9 cellular contexts compared by ENCODE assay signal in genomic region chr1:76294470-76295194, GRCh38.
A peak's percentile ranks its signal among the peaks of the same experiment; 100 is the strongest.
DNase-seq lines count a peak whose midpoint lies in the region; ATAC-seq and TF ChIP-seq lines count a peak whose summit lies in the region.
"Had no signal": no experiment of that assay in that cellular context is flagged by ENCODE, and none has a peak within 500 bp of the region (broad histone marks: within the 10 kb centered on the region; RNA-seq: fewer than 3 reads in every experiment).

No MANE protein-coding gene starts in this region.

- H3K36me3 ChIP-seq in gastroesophageal sphincter: no peaks in the 10 kb centered on the region
- no peaks in the 10 kb centered on the region for H3K36me3 ChIP-seq in WERI-Rb-1

- H3K4me1 Mint-ChIP-seq in CD4-positive, alpha-beta T cell (ENCODE audit: low read depth): peaks cover 81% of the 10 kb centered on the region

- H3K4me3 ChIP-seq in gastroesophageal sphincter (no peak overlapping the region), WERI-Rb-1 (ENCODE audit: low read depth, low read length) (no peak overlapping the region)

- DNase-seq in CD4-positive, alpha-beta T cell: no peak
- DNase-seq in GM19238 (ENCODE audit: insufficient read length, low spot score): peak; percentile 4
- peak; percentile 60 for DNase-seq in SK-MEL-5 (ENCODE audit: low read depth, low spot score)
- no peak for DNase-seq in left ventricle myocardium superior
- no peak for DNase-seq in WERI-Rb-1
- no peak for DNase-seq in kidney tubule cell (ENCODE audit: low spot score)
- DNase-seq: NCI-H524 had no signal

- in situ Hi-C loops in SK-MEL-5 (cut with HindIII; ENCODE audit: low pct_unique_long_range_greater_than_20kb, low sequenced_read_pairs): no loop called here

- POLR2A ChIA-PET in CD4-positive, alpha-beta T cell (lab: Charles Lee): interaction anchor here (0.6 to 3.1 kb wide), 9 partner anchors 9 to 1388 kb away, joined by 3 to 16 read pairs (median 4); no protein-coding TSS in a partner anchor

- peak overlapping the region; percentile 58 for H3K27ac Mint-ChIP-seq in CD4-positive, alpha-beta T cell

- no peaks in the 10 kb centered on the region for H3K9me3 Mint-ChIP-seq in CD4-positive, alpha-beta T cell

- no peak for TF ChIP-seq CTCF in CD4-positive, alpha-beta T cell (IDR thresholded peaks at IDR 0.05)
- no peak for TF ChIP-seq CTCF in gastroesophageal sphincter (IDR thresholded peaks at IDR 0.05)
- TF ChIP-seq CTCF in WERI-Rb-1 (IDR thresholded peaks at IDR 0.05; ENCODE audit: low read depth, low read length): no peak

- ATAC-seq in CD4-positive, alpha-beta T cell (ENCODE audit: poor library complexity): peak; percentile 73
- ATAC-seq in HG03025 (IDR thresholded peaks at IDR 0.05; ENCODE audit: low FRiP score, unreplicated experiment): peak; percentile 85
- no peak for ATAC-seq in gastroesophageal sphincter
- no peak for ATAC-seq in left ventricle myocardium superior

- H3K36me3 Mint-ChIP-seq in CD4-positive, alpha-beta T cell (ENCODE audit: low read depth): no peaks in the 10 kb centered on the region

- no peak overlapping the region for H3K27ac ChIP-seq in CD4-positive, alpha-beta T cell (ENCODE audit: low read depth, low read length)
- H3K27ac ChIP-seq in gastroesophageal sphincter: no peak overlapping the region
- H3K27ac ChIP-seq in WERI-Rb-1: no peak overlapping the region

- peak overlapping the region; percentile 72 for H3K4me3 Mint-ChIP-seq in CD4-positive, alpha-beta T cell

- H3K27me3 Mint-ChIP-seq in CD4-positive, alpha-beta T cell: no peaks in the 10 kb centered on the region

- TF ChIP-seq POLR2A in gastroesophageal sphincter (IDR thresholded peaks at IDR 0.05): no peak

- 61 to 73% methylated on average over 5 of the region's 5 CpGs for WGBS in gastroesophageal sphincter (ENCODE audit: low coverage in 1 of 2), 2 donors

- CTCF ChIA-PET in CD4-positive, alpha-beta T cell (lab: Charles Lee): interaction anchor here (1.2 kb wide), 1 partner anchor 10 kb away, joined by 3 read pairs; no protein-coding TSS in a partner anchor

- no peaks in the 10 kb centered on the region for H3K9me3 ChIP-seq in CD4-positive, alpha-beta T cell (ENCODE audit: control insufficient read depth, low read length)
- H3K9me3 ChIP-seq in gastroesophageal sphincter: no peaks in the 10 kb centered on the region
- no peaks in the 10 kb centered on the region for H3K9me3 ChIP-seq in WERI-Rb-1 (ENCODE audit: severe bottlenecking)

- no peak for TF ChIP-seq EP300 in gastroesophageal sphincter (IDR thresholded peaks at IDR 0.05)

- intact Hi-C loops in CD4-positive, alpha-beta T cell (cut with DNase I, micrococcal nuclease): loop anchor here in 1 of 2 experiments (5.0 kb wide), 1 partner anchor 37 kb away; no protein-coding TSS in a partner anchor
- intact Hi-C loops in left ventricle myocardium superior (cut with micrococcal nuclease): no loop called here

- H3K27me3 ChIP-seq in CD4-positive, alpha-beta T cell (ENCODE audit: control insufficient read depth, insufficient read depth, low read length): no peaks in the 10 kb centered on the region
- H3K27me3 ChIP-seq in gastroesophageal sphincter (no peaks in the 10 kb centered on the region), WERI-Rb-1 (ENCODE audit: insufficient read depth, low read depth, severe bottlenecking) (no peaks in the 10 kb centered on the region)

- no peaks in the 10 kb centered on the region for H3K4me1 ChIP-seq in gastroesophageal sphincter

Comparison
In these comparisons a context has a peak if more than half of its experiments do, and no peak if none do; other contexts are left out.
1. ATAC-seq: peak in CD4-positive, alpha-beta T cell (single experiment) and HG03025 (single experiment); none in gastroesophageal sphincter (single experiment) and left ventricle myocardium superior (single experiment).
2. DNase-seq: peak in GM19238 (single experiment) and SK-MEL-5 (single experiment); none in CD4-positive, alpha-beta T cell (0 of 10), left ventricle myocardium superior (single experiment), WERI-Rb-1 (single experiment) and kidney tubule cell (single experiment).